In genomic region chr14:87049886-87050820, GRCh38 we compare ENCODE assay signal across 10 cellular contexts.
DNase-seq lines count a peak whose midpoint lies in the region; TF ChIP-seq lines count a peak whose summit lies in the region.
"Had no signal": no experiment of that assay in that cellular context is flagged by ENCODE, and none has a peak within 500 bp of the region (broad histone marks: within the 10 kb centered on the region; RNA-seq: fewer than 3 reads in every experiment).

No MANE protein-coding gene starts in this region.

- no peaks in the 10 kb centered on the region for H3K9me3 Mint-ChIP-seq in neural progenitor cell
- peaks cover 6% of the 10 kb centered on the region for H3K9me3 Mint-ChIP-seq in T-helper 2 cell treated with Interferon-gamma antibody and Interleukin-4, amounts not matched to agents 5 μg/mL and 100 μg/mL, for 36 hours

- H3K4me1 ChIP-seq in MM.1S (ENCODE audit: low read length), result no peaks in the 10 kb centered on the region
- no peaks in the 10 kb centered on the region for H3K4me1 ChIP-seq in neural progenitor cell

- H2AFZ ChIP-seq in MM.1S (ENCODE audit: low read length) (no peak overlapping the region), neural progenitor cell (replicated peaks) (no peak overlapping the region)

- H3K36me3 ChIP-seq in MM.1S (replicated peaks; ENCODE audit: insufficient read depth, low read length) (no peaks in the 10 kb centered on the region), neural progenitor cell (no peaks in the 10 kb centered on the region)

- H3K36me3 Mint-ChIP-seq in neural progenitor cell, result no peaks in the 10 kb centered on the region
- no peaks in the 10 kb centered on the region for H3K36me3 Mint-ChIP-seq in T-helper 2 cell treated with Interferon-gamma antibody and Interleukin-4, amounts not matched to agents 5 μg/mL and 100 μg/mL, for 36 hours (ENCODE audit: low read depth)
- H3K36me3 Mint-ChIP-seq: CD4-positive, CD25-positive, alpha-beta regulatory T cell; naive B cell had no signal

- peak; percentile 37 for TF ChIP-seq CTCF in MM.1S (IDR thresholded peaks at IDR 0.05; ENCODE audit: low read length)
- TF ChIP-seq CTCF in neural progenitor cell (IDR thresholded peaks at IDR 0.05), result peak; percentile 71

- DNase-seq in NOMO-1 treated with DMSO at 0.1 percent for 48 hours (lab: John Stamatoyannopoulos, UW; ENCODE audit: unreplicated experiment), result peak; percentile 4
- DNase-seq in NOMO-1 (lab: John Stamatoyannopoulos, UW; ENCODE audit: unreplicated experiment in 2 of 2), result no peak
- DNase-seq in MM.1S, result peak; percentile 31
- peak; percentile 18 for DNase-seq in amniotic stem cell (lab: John Stamatoyannopoulos, UW)
- DNase-seq in neural progenitor cell (ENCODE audit: low spot score), result peak; percentile 46
- no peak for DNase-seq in GDM1 (lab: John Stamatoyannopoulos, UW)
- no peak for DNase-seq in T-helper 2 cell treated with Interferon-gamma antibody and Interleukin-4, amounts not matched to agents 5 μg/mL and 100 μg/mL, for 36 hours (ENCODE audit: low spot score)
- no peak for DNase-seq in nucleus accumbens (lab: John Stamatoyannopoulos, UW)
- DNase-seq: naive B cell had no signal

- H3K9me2 ChIP-seq in MM.1S (replicated peaks; ENCODE audit: insufficient read depth, low read length), result no peaks in the 10 kb centered on the region

- no peak overlapping the region for H3K27ac ChIP-seq in MM.1S (ENCODE audit: low read length)
- no peak overlapping the region for H3K27ac ChIP-seq in neural progenitor cell

- H3K9me3 ChIP-seq in MM.1S (replicated peaks; ENCODE audit: insufficient read depth, low read length) (no peaks in the 10 kb centered on the region), neural progenitor cell (ENCODE audit: low read depth) (no peaks in the 10 kb centered on the region)

- no peaks in the 10 kb centered on the region for H3K27me3 ChIP-seq in MM.1S (replicated peaks; ENCODE audit: insufficient read depth, low read length)
- H3K27me3 ChIP-seq in neural progenitor cell, result no peaks in the 10 kb centered on the region

- no peak overlapping the region for H3K9ac ChIP-seq in MM.1S (ENCODE audit: low read length)
- H3K9ac ChIP-seq in neural progenitor cell, result no peak overlapping the region

- no peak overlapping the region for H3K4me3 ChIP-seq in MM.1S (ENCODE audit: low read length)
- no peak overlapping the region for H3K4me3 ChIP-seq in neural progenitor cell

- no peaks in the 10 kb centered on the region for H4K20me1 ChIP-seq in MM.1S (ENCODE audit: insufficient read depth, low read length)
- no peaks in the 10 kb centered on the region for H4K20me1 ChIP-seq in neural progenitor cell (ENCODE audit: low read depth)

- H3F3A ChIP-seq in MM.1S (ENCODE audit: insufficient read depth, low read length), result no peaks in the 10 kb centered on the region
- no peaks in the 10 kb centered on the region for H3F3A ChIP-seq in neural progenitor cell (ENCODE audit: low read depth)

- peaks cover 2% of the 10 kb centered on the region for H3K27me3 Mint-ChIP-seq in neural progenitor cell (ENCODE audit: insufficient read depth, low read depth)
- no peaks in the 10 kb centered on the region for H3K27me3 Mint-ChIP-seq in T-helper 2 cell treated with Interferon-gamma antibody and Interleukin-4, amounts not matched to agents 5 μg/mL and 100 μg/mL, for 36 hours (ENCODE audit: low read depth)
- H3K27me3 Mint-ChIP-seq: CD4-positive, CD25-positive, alpha-beta regulatory T cell; naive B cell had no signal

- no peaks in the 10 kb centered on the region for H3K79me2 ChIP-seq in MM.1S (ENCODE audit: low read length)
- H3K79me2 ChIP-seq in neural progenitor cell (ENCODE audit: low read depth), result no peaks in the 10 kb centered on the region

- no peak overlapping the region for H3K27ac Mint-ChIP-seq in neural progenitor cell
- no peak overlapping the region for H3K27ac Mint-ChIP-seq in T-helper 2 cell treated with Interferon-gamma antibody and Interleukin-4, amounts not matched to agents 5 μg/mL and 100 μg/mL, for 36 hours
- H3K27ac Mint-ChIP-seq: CD4-positive, CD25-positive, alpha-beta regulatory T cell; naive B cell had no signal

- H3K4me1 Mint-ChIP-seq in neural progenitor cell, result peaks cover 10% of the 10 kb centered on the region
- H3K4me1 Mint-ChIP-seq in T-helper 2 cell treated with Interferon-gamma antibody and Interleukin-4, amounts not matched to agents 5 μg/mL and 100 μg/mL, for 36 hours (ENCODE audit: low read depth), result no peaks in the 10 kb centered on the region
- H3K4me1 Mint-ChIP-seq: CD4-positive, CD25-positive, alpha-beta regulatory T cell; naive B cell had no signal

- H3K4me2 ChIP-seq in MM.1S (ENCODE audit: low read depth, low read length), result no peak overlapping the region
- H3K4me2 ChIP-seq in neural progenitor cell, result no peak overlapping the region

- no peak overlapping the region for H3K4me3 Mint-ChIP-seq in neural progenitor cell
- H3K4me3 Mint-ChIP-seq in T-helper 2 cell treated with Interferon-gamma antibody and Interleukin-4, amounts not matched to agents 5 μg/mL and 100 μg/mL, for 36 hours, result no peak overlapping the region
- H3K4me3 Mint-ChIP-seq: CD4-positive, CD25-positive, alpha-beta regulatory T cell; naive B cell had no signal

Comparison
In these comparisons a context has a peak if more than half of its experiments do, and no peak if none do; other contexts are left out.
1. DNase-seq: peak in NOMO-1 treated with DMSO at 0.1 percent for 48 hours (single experiment), MM.1S (single experiment), amniotic stem cell (single experiment) and neural progenitor cell (single experiment); none in NOMO-1 (0 of 2), GDM1 (single experiment), T-helper 2 cell treated with Interferon-gamma antibody and Interleukin-4, amounts not matched to agents 5 μg/mL and 100 μg/mL, for 36 hours (single experiment) and nucleus accumbens (0 of 56).